In the genomic region with DNA sequence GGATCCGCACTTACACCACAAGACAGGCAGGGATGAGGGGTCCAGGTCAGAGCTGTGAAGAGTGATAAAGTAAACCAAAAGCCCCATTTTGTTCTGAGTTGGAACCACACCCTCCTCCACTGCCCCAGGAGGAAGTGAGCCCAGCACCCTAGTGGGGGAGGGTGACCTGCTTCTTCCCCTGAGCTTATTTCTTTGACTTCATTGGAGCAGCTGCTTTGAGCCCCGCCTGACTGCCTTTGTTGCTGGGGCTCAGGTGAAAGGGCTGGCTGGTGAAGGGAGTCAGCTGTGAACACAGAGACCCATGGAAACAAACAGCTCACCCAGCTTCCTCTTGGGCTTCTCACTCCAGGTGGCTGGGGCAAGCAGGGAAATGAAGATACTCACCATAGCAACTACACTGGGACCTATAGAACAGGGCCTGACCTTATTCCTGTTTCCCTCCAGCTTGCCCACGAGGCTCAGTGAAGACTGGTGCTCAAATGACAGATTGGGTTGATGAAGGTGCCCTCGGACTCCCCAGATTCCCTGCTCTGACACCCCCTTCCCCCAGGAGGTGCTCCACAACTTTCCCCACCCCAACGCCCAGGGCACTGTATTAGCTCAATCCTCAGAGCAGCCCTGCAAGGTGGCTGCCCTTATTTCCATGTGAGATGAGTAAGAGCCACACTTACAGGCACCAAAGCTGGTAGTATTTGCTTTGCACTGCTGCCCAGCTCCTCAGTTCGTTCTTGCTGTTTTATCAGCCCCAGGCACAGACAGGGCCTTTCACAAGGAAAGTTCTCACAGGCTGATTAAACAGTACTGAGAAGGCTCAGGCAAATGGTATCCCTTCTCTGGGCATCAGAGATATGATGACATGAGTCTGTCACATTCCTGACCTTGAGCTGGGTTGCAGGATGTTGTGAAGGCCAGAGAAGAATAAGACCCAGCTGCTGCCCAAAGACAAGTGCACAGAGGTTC, we compare ENCODE assay signal across 8 cellular contexts. TPM values are rescaled to one million over a fixed set of nuclear protein-coding genes. Genes with fewer than 3 reads are reported as not detected.
A peak's percentile ranks its signal among the peaks of the same experiment; 100 is the strongest.
DNase-seq lines count a peak whose midpoint lies in the region; ATAC-seq and TF ChIP-seq lines count a peak whose summit lies in the region.

No MANE protein-coding gene starts in this region.

- H3K4me3 Mint-ChIP-seq in progenitor cell of endocrine pancreas (ENCODE audit: low read depth): peak overlapping the region; percentile 87

- peak; percentile 38 for ATAC-seq in HG02588 (IDR thresholded peaks at IDR 0.05; ENCODE audit: unreplicated experiment)

- H3K9me3 Mint-ChIP-seq in progenitor cell of endocrine pancreas (ENCODE audit: low read depth): no peaks in the 10 kb centered on the region

- peaks cover 16% of the 10 kb centered on the region for H3K36me3 Mint-ChIP-seq in progenitor cell of endocrine pancreas (ENCODE audit: insufficient read depth)

- peak overlapping the region; percentile 94 for H3K27ac Mint-ChIP-seq in progenitor cell of endocrine pancreas

- peak overlapping the region; percentile 40 for H3K27ac ChIP-seq in epithelial cell of prostate

- peak; percentile 29 for TF ChIP-seq POLR2A in GM15510 (IDR thresholded peaks at IDR 0.05; ENCODE audit: borderline replicate concordance, extremely low read depth, insufficient read length)

- DNase-seq in NCI-H146 treated with DMSO at 0.1 percent for 48 hours (lab: John Stamatoyannopoulos, UW; ENCODE audit: unreplicated experiment): peak; percentile 92
- peak; percentile 66 to 73 for DNase-seq in activated CD4-positive, alpha-beta T cell treated with anti-CD3 and anti-CD28 coated beads, Interleukin-2, amount 50 U/mL, for 4 hours
- DNase-seq in epithelial cell of prostate (ENCODE audit: low read depth, low spot score): no peak
- DNase-seq in progenitor cell of endocrine pancreas (ENCODE audit: low spot score, unreplicated experiment): peak; percentile 39
- DNase-seq in NCI-H187 treated with DMSO at 0.1 percent for 48 hours (lab: John Stamatoyannopoulos, UW): no peak
- no peak for DNase-seq in OCI-M2 (lab: John Stamatoyannopoulos, UW; ENCODE audit: unreplicated experiment)

- H3K4me1 Mint-ChIP-seq in progenitor cell of endocrine pancreas (ENCODE audit: low read depth): peaks cover 31% of the 10 kb centered on the region

- TF ChIP-seq CTCF in progenitor cell of endocrine pancreas (IDR thresholded peaks at IDR 0.05; ENCODE audit: unreplicated experiment): no peak

- H3K27me3 Mint-ChIP-seq in progenitor cell of endocrine pancreas: no peaks in the 10 kb centered on the region

RNA-seq across cellular contexts. Expression of gene UCP2, which starts 2.4 kb away (rescaled TPM):
- total RNA-seq in progenitor cell of endocrine pancreas: 89.9 and 103 TPM in 2 replicates

RNA-seq across cellular contexts. Expression of gene UCP3, which starts 28.6 kb away (rescaled TPM):
- 4.3 and 5.2 TPM in 2 replicates for total RNA-seq in progenitor cell of endocrine pancreas

RNA-seq across cellular contexts. Expression of gene DNAJB13, which starts 29.5 kb away (rescaled TPM):
- total RNA-seq in progenitor cell of endocrine pancreas: 1.1 and 1.4 TPM in 2 replicates

Comparison
In these comparisons a context has a peak if more than half of its experiments do, and no peak if none do; other contexts are left out.
1. DNase-seq: peak in NCI-H146 treated with DMSO at 0.1 percent for 48 hours (single experiment), activated CD4-positive, alpha-beta T cell treated with anti-CD3 and anti-CD28 coated beads, Interleukin-2, amount 50 U/mL, for 4 hours (2 of 2) and progenitor cell of endocrine pancreas (single experiment); none in epithelial cell of prostate (single experiment), NCI-H187 treated with DMSO at 0.1 percent for 48 hours (single experiment) and OCI-M2 (single experiment).